In genomic region chr3:73569246-73569760, GRCh38 we compare ENCODE assay signal across 15 cellular contexts. TPM values are rescaled to one million over a fixed set of nuclear protein-coding genes. Genes with fewer than 3 reads are reported as not detected.
"Had no signal": no experiment of that assay in that cellular context is flagged by ENCODE, and none has a peak within 500 bp of the region (broad histone marks: within the 10 kb centered on the region; RNA-seq: fewer than 3 reads in every experiment).

No MANE protein-coding gene starts in this region.

- H3K4me3 ChIP-seq: ascending aorta, lung, ovary, skin epidermis, tibial artery, vagina had no signal

- H3K36me3 ChIP-seq: ascending aorta, ovary, tibial artery, vagina had no signal

- ATAC-seq: activated T-cell treated with anti-CD3 and anti-CD28 coated beads, Interleukin-2, amount 50 U/mL, for 4 hours had no signal

- H3K27me3 ChIP-seq: ascending aorta, ovary, tibial artery, vagina had no signal

- H3K9me3 ChIP-seq: ascending aorta, ovary, tibial artery, vagina had no signal

- H3K27ac ChIP-seq: ovary, skin epidermis, vagina had no signal

- DNase-seq: activated CD4-positive, alpha-beta memory T cell treated with anti-CD3 and anti-CD28 coated beads for 36 hours; activated CD4-positive, alpha-beta T cell treated with anti-CD3 and anti-CD28 coated beads for 1 hour; activated effector memory CD4-positive, alpha-beta T cell treated with anti-CD3 and anti-CD28 coated beads, Interleukin-2, amount 50 U/mL, for 16 hours; activated naive CD8-positive, alpha-beta T cell treated with anti-CD3 and anti-CD28 coated beads, Interleukin-2, amount 10 ng/mL, durations not matched to agents 7 days and 5 days; activated T-cell treated with anti-CD3 and anti-CD28 coated beads, Interleukin-2, amount 50 U/mL, for 4 hours; hypothalamus; nephron progenitor cell; ovary; T-helper 9 cell; tibial artery had no signal

RNA-seq across cellular contexts. Expression of gene PDZRN3, which starts 55.4 kb away (rescaled TPM):
- total RNA-seq: activated CD4-positive, alpha-beta memory T cell treated with anti-CD3 and anti-CD28 coated beads for 36 hours; activated naive CD8-positive, alpha-beta T cell treated with anti-CD3 and anti-CD28 coated beads, Interleukin-2, amount 10 ng/mL, durations not matched to agents 7 days and 5 days; endothelial cell of umbilical vein had no signal
- polyA plus RNA-seq: endothelial cell of umbilical vein had no signal
